1 cellular context compared by ENCODE assay signal in the genomic region with DNA sequence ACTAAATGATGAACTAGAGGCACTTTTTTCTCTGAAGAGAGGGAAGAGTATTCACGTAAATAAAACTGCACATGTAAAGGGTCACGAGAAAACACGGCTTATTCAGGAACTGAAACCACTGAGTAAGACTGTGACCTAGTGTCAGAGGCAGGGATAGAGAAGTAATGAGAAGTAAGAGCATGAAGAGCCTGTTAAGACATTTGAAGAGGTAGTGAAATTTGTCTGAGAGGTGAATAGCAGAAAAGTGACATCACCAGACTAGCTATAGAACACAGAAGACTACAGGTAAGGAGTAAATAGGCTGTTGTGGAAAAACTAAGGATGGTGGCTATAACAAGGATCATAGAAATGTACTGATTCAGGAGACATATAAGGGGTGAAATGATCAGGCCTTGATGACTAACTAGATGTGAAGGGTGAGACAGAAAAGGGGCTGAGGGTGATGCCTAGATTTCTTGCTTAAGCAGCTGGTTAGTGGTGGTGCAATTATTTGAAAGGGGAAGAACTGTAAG.
TF ChIP-seq lines count a peak whose summit lies in the region.

No MANE protein-coding gene starts in this region.

TF ChIP-seq in GM12878, 131 proteins besides CTCF, POLR2A, EP300 and RAD21 (continued from another document and continues in another):
- TF ChIP-seq, protein P1, sequence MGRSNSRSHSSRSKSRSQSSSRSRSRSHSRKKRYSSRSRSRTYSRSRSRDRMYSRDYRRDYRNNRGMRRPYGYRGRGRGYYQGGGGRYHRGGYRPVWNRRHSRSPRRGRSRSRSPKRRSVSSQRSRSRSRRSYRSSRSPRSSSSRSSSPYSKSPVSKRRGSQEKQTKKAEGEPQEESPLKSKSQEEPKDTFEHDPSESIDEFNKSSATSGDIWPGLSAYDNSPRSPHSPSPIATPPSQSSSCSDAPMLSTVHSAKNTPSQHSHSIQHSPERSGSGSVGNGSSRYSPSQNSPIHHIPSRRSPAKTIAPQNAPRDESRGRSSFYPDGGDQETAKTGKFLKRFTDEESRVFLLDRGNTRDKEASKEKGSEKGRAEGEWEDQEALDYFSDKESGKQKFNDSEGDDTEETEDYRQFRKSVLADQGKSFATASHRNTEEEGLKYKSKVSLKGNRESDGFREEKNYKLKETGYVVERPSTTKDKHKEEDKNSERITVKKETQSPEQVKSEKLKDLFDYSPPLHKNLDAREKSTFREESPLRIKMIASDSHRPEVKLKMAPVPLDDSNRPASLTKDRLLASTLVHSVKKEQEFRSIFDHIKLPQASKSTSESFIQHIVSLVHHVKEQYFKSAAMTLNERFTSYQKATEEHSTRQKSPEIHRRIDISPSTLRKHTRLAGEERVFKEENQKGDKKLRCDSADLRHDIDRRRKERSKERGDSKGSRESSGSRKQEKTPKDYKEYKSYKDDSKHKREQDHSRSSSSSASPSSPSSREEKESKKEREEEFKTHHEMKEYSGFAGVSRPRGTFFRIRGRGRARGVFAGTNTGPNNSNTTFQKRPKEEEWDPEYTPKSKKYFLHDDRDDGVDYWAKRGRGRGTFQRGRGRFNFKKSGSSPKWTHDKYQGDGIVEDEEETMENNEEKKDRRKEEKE (IDR thresholded peaks at IDR 0.05), result no peak
- TF ChIP-seq ZZZ3 (IDR thresholded peaks at IDR 0.05; ENCODE audit: control insufficient read depth, insufficient read length, low read depth) (no peak), WRNIP1 (IDR thresholded peaks at IDR 0.05; ENCODE audit: borderline replicate concordance, low read depth, low read length) (no peak), MYC (IDR thresholded peaks at IDR 0.05; ENCODE audit: insufficient read depth, insufficient read length, insufficient replicate concordance, low read length, severe bottlenecking) (no peak), HCFC1 (IDR thresholded peaks at IDR 0.05; ENCODE audit: low read length) (no peak), POLR2AphosphoS5 (IDR thresholded peaks at IDR 0.05; ENCODE audit: low read length) (no peak), RB1 (IDR thresholded peaks at IDR 0.05; ENCODE audit: borderline replicate concordance) (no peak), BMI1 (IDR thresholded peaks at IDR 0.05; ENCODE audit: borderline replicate concordance) (peak; percentile 88), TCF12 (IDR thresholded peaks at IDR 0.05; ENCODE audit: low read depth, low read length) (no peak), HDAC6 (IDR thresholded peaks at IDR 0.05; ENCODE audit: unreplicated experiment) (no peak), SMARCA5 (IDR thresholded peaks at IDR 0.05) (peak; percentile 39), CBFB (IDR thresholded peaks at IDR 0.05; ENCODE audit: low read depth) (no peak), CBX5 (IDR thresholded peaks at IDR 0.05; ENCODE audit: low read depth) (peak; percentile 90), GATAD2B (conservative IDR thresholded peaks at IDR 0.05; ENCODE audit: low read depth) (peak; percentile 63), SUZ12 (IDR thresholded peaks at IDR 0.05; ENCODE audit: unreplicated experiment) (no peak), CHD4 (IDR thresholded peaks at IDR 0.05) (no peak), RUNX3 (IDR thresholded peaks at IDR 0.05; ENCODE audit: low read length) (peak; percentile 82), ZNF207 (IDR thresholded peaks at IDR 0.05; ENCODE audit: borderline replicate concordance) (no peak), SP1 (IDR thresholded peaks at IDR 0.05; ENCODE audit: low read depth, low read length) (peak; percentile 62), RAD51 (IDR thresholded peaks at IDR 0.05) (peak; percentile 45; the same call in 1 of the 2 replicates), MEF2A (IDR thresholded peaks at IDR 0.05; ENCODE audit: insufficient read depth, low read depth, low read length) (peak; percentile 81), CBX3 (IDR thresholded peaks at IDR 0.05; ENCODE audit: borderline replicate concordance, low read depth) (no peak), KLF5 (IDR thresholded peaks at IDR 0.05; ENCODE audit: partially characterized antibody) (no peak), NRF1 (conservative IDR thresholded peaks at IDR 0.05; ENCODE audit: low read depth, low read length) (no peak), STAT1 (conservative IDR thresholded peaks at IDR 0.05) (no peak), NR2F1 (conservative IDR thresholded peaks at IDR 0.05) (peak; percentile 91), GABPA (IDR thresholded peaks at IDR 0.05; ENCODE audit: low read depth) (0 out of 2 replicates have a peak, but pooled peaks have one; percentile 51), SMC3 (IDR thresholded peaks at IDR 0.05; ENCODE audit: borderline replicate concordance, low read length) (no peak), CHD1 (IDR thresholded peaks at IDR 0.05; ENCODE audit: low read depth, low read length) (no peak), YBX1 (IDR thresholded peaks at IDR 0.05) (no peak)
- TF ChIP-seq, protein P2, sequence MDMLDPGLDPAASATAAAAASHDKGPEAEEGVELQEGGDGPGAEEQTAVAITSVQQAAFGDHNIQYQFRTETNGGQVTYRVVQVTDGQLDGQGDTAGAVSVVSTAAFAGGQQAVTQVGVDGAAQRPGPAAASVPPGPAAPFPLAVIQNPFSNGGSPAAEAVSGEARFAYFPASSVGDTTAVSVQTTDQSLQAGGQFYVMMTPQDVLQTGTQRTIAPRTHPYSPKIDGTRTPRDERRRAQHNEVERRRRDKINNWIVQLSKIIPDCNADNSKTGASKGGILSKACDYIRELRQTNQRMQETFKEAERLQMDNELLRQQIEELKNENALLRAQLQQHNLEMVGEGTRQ (IDR thresholded peaks at IDR 0.05; ENCODE audit: borderline replicate concordance, low read depth, low read length), result no peak
- TF ChIP-seq, protein P3, sequence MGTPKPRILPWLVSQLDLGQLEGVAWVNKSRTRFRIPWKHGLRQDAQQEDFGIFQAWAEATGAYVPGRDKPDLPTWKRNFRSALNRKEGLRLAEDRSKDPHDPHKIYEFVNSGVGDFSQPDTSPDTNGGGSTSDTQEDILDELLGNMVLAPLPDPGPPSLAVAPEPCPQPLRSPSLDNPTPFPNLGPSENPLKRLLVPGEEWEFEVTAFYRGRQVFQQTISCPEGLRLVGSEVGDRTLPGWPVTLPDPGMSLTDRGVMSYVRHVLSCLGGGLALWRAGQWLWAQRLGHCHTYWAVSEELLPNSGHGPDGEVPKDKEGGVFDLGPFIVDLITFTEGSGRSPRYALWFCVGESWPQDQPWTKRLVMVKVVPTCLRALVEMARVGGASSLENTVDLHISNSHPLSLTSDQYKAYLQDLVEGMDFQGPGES (IDR thresholded peaks at IDR 0.05), result no peak
- TF ChIP-seq, protein P4, sequence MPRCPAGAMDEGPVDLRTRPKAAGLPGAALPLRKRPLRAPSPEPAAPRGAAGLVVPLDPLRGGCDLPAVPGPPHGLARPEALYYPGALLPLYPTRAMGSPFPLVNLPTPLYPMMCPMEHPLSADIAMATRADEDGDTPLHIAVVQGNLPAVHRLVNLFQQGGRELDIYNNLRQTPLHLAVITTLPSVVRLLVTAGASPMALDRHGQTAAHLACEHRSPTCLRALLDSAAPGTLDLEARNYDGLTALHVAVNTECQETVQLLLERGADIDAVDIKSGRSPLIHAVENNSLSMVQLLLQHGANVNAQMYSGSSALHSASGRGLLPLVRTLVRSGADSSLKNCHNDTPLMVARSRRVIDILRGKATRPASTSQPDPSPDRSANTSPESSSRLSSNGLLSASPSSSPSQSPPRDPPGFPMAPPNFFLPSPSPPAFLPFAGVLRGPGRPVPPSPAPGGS (IDR thresholded peaks at IDR 0.05; ENCODE audit: borderline replicate concordance, insufficient read depth, low read depth, low read length, poor library complexity, severe bottlenecking), result peak; percentile 81
- TF ChIP-seq, protein P5, sequence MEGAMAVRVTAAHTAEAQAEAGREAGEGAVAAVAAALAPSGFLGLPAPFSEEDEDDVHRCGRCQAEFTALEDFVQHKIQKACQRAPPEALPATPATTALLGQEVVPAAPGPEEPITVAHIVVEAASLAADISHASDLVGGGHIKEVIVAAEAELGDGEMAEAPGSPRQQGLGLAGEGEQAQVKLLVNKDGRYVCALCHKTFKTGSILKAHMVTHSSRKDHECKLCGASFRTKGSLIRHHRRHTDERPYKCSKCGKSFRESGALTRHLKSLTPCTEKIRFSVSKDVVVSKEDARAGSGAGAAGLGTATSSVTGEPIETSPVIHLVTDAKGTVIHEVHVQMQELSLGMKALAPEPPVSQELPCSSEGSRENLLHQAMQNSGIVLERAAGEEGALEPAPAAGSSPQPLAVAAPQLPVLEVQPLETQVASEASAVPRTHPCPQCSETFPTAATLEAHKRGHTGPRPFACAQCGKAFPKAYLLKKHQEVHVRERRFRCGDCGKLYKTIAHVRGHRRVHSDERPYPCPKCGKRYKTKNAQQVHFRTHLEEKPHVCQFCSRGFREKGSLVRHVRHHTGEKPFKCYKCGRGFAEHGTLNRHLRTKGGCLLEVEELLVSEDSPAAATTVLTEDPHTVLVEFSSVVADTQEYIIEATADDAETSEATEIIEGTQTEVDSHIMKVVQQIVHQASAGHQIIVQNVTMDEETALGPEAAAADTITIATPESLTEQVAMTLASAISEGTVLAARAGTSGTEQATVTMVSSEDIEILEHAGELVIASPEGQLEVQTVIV (IDR thresholded peaks at IDR 0.05; ENCODE audit: borderline replicate concordance, partially characterized antibody), result no peak
- TF ChIP-seq, protein P6, sequence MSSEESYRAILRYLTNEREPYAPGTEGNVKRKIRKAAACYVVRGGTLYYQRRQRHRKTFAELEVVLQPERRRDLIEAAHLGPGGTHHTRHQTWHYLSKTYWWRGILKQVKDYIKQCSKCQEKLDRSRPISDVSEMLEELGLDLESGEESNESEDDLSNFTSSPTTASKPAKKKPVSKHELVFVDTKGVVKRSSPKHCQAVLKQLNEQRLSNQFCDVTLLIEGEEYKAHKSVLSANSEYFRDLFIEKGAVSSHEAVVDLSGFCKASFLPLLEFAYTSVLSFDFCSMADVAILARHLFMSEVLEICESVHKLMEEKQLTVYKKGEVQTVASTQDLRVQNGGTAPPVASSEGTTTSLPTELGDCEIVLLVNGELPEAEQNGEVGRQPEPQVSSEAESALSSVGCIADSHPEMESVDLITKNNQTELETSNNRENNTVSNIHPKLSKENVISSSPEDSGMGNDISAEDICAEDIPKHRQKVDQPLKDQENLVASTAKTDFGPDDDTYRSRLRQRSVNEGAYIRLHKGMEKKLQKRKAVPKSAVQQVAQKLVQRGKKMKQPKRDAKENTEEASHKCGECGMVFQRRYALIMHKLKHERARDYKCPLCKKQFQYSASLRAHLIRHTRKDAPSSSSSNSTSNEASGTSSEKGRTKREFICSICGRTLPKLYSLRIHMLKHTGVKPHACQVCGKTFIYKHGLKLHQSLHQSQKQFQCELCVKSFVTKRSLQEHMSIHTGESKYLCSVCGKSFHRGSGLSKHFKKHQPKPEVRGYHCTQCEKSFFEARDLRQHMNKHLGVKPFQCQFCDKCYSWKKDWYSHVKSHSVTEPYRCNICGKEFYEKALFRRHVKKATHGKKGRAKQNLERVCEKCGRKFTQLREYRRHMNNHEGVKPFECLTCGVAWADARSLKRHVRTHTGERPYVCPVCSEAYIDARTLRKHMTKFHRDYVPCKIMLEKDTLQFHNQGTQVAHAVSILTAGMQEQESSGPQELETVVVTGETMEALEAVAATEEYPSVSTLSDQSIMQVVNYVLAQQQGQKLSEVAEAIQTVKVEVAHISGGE (CRISPR knock-in tag; IDR thresholded peaks at IDR 0.05), result no peak
- TF ChIP-seq, protein P7, sequence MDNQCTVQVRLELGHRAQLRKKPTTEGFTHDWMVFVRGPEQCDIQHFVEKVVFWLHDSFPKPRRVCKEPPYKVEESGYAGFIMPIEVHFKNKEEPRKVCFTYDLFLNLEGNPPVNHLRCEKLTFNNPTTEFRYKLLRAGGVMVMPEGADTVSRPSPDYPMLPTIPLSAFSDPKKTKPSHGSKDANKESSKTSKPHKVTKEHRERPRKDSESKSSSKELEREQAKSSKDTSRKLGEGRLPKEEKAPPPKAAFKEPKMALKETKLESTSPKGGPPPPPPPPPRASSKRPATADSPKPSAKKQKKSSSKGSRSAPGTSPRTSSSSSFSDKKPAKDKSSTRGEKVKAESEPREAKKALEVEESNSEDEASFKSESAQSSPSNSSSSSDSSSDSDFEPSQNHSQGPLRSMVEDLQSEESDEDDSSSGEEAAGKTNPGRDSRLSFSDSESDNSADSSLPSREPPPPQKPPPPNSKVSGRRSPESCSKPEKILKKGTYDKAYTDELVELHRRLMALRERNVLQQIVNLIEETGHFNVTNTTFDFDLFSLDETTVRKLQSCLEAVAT (IDR thresholded peaks at IDR 0.05), result peak; percentile 91
- TF ChIP-seq, protein P8, sequence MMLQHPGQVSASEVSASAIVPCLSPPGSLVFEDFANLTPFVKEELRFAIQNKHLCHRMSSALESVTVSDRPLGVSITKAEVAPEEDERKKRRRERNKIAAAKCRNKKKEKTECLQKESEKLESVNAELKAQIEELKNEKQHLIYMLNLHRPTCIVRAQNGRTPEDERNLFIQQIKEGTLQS (IDR thresholded peaks at IDR 0.05; ENCODE audit: borderline replicate concordance, extremely low read depth, low read depth, low read length), result no peak
- TF ChIP-seq, protein P9, sequence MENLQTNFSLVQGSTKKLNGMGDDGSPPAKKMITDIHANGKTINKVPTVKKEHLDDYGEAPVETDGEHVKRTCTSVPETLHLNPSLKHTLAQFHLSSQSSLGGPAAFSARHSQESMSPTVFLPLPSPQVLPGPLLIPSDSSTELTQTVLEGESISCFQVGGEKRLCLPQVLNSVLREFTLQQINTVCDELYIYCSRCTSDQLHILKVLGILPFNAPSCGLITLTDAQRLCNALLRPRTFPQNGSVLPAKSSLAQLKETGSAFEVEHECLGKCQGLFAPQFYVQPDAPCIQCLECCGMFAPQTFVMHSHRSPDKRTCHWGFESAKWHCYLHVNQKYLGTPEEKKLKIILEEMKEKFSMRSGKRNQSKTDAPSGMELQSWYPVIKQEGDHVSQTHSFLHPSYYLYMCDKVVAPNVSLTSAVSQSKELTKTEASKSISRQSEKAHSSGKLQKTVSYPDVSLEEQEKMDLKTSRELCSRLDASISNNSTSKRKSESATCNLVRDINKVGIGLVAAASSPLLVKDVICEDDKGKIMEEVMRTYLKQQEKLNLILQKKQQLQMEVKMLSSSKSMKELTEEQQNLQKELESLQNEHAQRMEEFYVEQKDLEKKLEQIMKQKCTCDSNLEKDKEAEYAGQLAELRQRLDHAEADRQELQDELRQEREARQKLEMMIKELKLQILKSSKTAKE (IDR thresholded peaks at IDR 0.05; ENCODE audit: low read depth, poor library complexity, severe bottlenecking), result peak; percentile 92
- TF ChIP-seq, protein P10, sequence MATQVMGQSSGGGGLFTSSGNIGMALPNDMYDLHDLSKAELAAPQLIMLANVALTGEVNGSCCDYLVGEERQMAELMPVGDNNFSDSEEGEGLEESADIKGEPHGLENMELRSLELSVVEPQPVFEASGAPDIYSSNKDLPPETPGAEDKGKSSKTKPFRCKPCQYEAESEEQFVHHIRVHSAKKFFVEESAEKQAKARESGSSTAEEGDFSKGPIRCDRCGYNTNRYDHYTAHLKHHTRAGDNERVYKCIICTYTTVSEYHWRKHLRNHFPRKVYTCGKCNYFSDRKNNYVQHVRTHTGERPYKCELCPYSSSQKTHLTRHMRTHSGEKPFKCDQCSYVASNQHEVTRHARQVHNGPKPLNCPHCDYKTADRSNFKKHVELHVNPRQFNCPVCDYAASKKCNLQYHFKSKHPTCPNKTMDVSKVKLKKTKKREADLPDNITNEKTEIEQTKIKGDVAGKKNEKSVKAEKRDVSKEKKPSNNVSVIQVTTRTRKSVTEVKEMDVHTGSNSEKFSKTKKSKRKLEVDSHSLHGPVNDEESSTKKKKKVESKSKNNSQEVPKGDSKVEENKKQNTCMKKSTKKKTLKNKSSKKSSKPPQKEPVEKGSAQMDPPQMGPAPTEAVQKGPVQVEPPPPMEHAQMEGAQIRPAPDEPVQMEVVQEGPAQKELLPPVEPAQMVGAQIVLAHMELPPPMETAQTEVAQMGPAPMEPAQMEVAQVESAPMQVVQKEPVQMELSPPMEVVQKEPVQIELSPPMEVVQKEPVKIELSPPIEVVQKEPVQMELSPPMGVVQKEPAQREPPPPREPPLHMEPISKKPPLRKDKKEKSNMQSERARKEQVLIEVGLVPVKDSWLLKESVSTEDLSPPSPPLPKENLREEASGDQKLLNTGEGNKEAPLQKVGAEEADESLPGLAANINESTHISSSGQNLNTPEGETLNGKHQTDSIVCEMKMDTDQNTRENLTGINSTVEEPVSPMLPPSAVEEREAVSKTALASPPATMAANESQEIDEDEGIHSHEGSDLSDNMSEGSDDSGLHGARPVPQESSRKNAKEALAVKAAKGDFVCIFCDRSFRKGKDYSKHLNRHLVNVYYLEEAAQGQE (IDR thresholded peaks at IDR 0.05; ENCODE audit: low read depth, low read length), result no peak
